14 cellular contexts compared by ENCODE assay signal in genomic region chrX:72943033-72943818, GRCh38. TPM values are rescaled to one million over a fixed set of nuclear protein-coding genes. Genes with fewer than 3 reads are reported as not detected.
DNase-seq lines count a peak whose midpoint lies in the region; ATAC-seq, FAIRE-seq and TF ChIP-seq lines count a peak whose summit lies in the region.
"Not testable (repeated sequence)": the region's sequence is repeated elsewhere in the genome, so short reads cannot be mapped to it uniquely, and the experiment has no call there.
"Had no signal": no experiment of that assay in that cellular context is flagged by ENCODE, and none has a peak within 500 bp of the region (broad histone marks: within the 10 kb centered on the region; RNA-seq: fewer than 3 reads in every experiment).

No MANE protein-coding gene starts in this region.

- H3K27ac Mint-ChIP-seq in activated B cell treated with CpG ODN at 0.5 μM for 24 hours = not testable (repeated sequence)

- not testable (repeated sequence) for TF ChIP-seq CTCF in activated B cell treated with CpG ODN at 0.5 μM for 24 hours (IDR thresholded peaks at IDR 0.05)

- not testable (repeated sequence) for H3K4me3 Mint-ChIP-seq in activated B cell treated with CpG ODN at 0.5 μM for 24 hours

- intact Hi-C loops in activated B cell treated with CpG ODN at 0.5 μM for 24 hours (cut with micrococcal nuclease); sciatic nerve (cut with DNase I): not testable (repeated sequence)

- POLR2A ChIA-PET in activated B cell treated with CpG ODN at 0.5 μM for 24 hours (lab: Charles Lee) = not testable (repeated sequence)

- FAIRE-seq in GM18507 (lab: Jason Lieb, UNC) = peak; percentile 86

- H3K27me3 Mint-ChIP-seq in activated B cell treated with CpG ODN at 0.5 μM for 24 hours = not testable (repeated sequence)

- H3K4me1 Mint-ChIP-seq in activated B cell treated with CpG ODN at 0.5 μM for 24 hours = not testable (repeated sequence)

- not testable (repeated sequence) for H3K9me3 Mint-ChIP-seq in activated B cell treated with CpG ODN at 0.5 μM for 24 hours

- CTCF ChIA-PET in activated B cell treated with CpG ODN at 0.5 μM for 24 hours (lab: Charles Lee) = not testable (repeated sequence)

- ATAC-seq in GM19351 (IDR thresholded peaks at IDR 0.05; ENCODE audit: unreplicated experiment) (peak; percentile 76), GM21576 (IDR thresholded peaks at IDR 0.05; ENCODE audit: unreplicated experiment) (peak; percentile 77), HG02884 (IDR thresholded peaks at IDR 0.05; ENCODE audit: unreplicated experiment) (peak; percentile 75), HG03354 (IDR thresholded peaks at IDR 0.05; ENCODE audit: poor library complexity, severe bottlenecking, unreplicated experiment) (peak; percentile 74), activated B cell treated with CpG ODN at 0.5 μM for 24 hours (ENCODE audit: low read depth) (peak; percentile 81), esophagus mucosa (peak; percentile 35), sciatic nerve (peak; percentile 42)

- not testable (repeated sequence) for DNase-seq in GM18507 (ENCODE audit: extremely low spot score, insufficient read length, low read depth); activated B cell treated with CpG ODN at 0.5 μM for 24 hours; sciatic nerve (ENCODE audit: low spot score)

- not testable (repeated sequence) for H3K36me3 Mint-ChIP-seq in activated B cell treated with CpG ODN at 0.5 μM for 24 hours (ENCODE audit: low read depth)

RNA-seq across cellular contexts. Expression of gene DMRTC1, which starts 0.4 kb away (rescaled TPM):
- total RNA-seq in activated B cell treated with CpG ODN at 0.5 μM for 24 hours = 0.27 and 0.71 TPM in 2 replicates
- total RNA-seq in esophagus mucosa = not detected
- total RNA-seq in sciatic nerve = not detected
- total RNA-seq: activated CD4-positive, alpha-beta T cell treated with anti-CD3 and anti-CD28 coated beads, Interleukin-2, amount 10 ng/mL, durations not matched to agents 24 days and 14 days; activated naive CD4-positive, alpha-beta T cell treated with anti-CD3 and anti-CD28 coated beads for 36 hours; hepatocyte; RPMI7951 had no signal

RNA-seq across cellular contexts. Expression of gene FAM236A, which starts 5.2 kb away (rescaled TPM):
- total RNA-seq in activated B cell treated with CpG ODN at 0.5 μM for 24 hours (not detected in 2 replicates), esophagus mucosa (not detected), sciatic nerve (not detected)
- total RNA-seq: activated CD4-positive, alpha-beta T cell treated with anti-CD3 and anti-CD28 coated beads, Interleukin-2, amount 10 ng/mL, durations not matched to agents 24 days and 14 days; activated naive CD4-positive, alpha-beta T cell treated with anti-CD3 and anti-CD28 coated beads for 36 hours; hepatocyte; RPMI7951; spleen had no signal

RNA-seq across cellular contexts. Expression of gene FAM236C, which starts 30.8 kb away (rescaled TPM):
- not detected in 2 replicates for total RNA-seq in activated B cell treated with CpG ODN at 0.5 μM for 24 hours
- not detected for total RNA-seq in esophagus mucosa
- total RNA-seq in sciatic nerve = not detected
- total RNA-seq: activated CD4-positive, alpha-beta T cell treated with anti-CD3 and anti-CD28 coated beads, Interleukin-2, amount 10 ng/mL, durations not matched to agents 24 days and 14 days; activated naive CD4-positive, alpha-beta T cell treated with anti-CD3 and anti-CD28 coated beads for 36 hours; hepatocyte; RPMI7951; spleen; thyroid gland had no signal

RNA-seq across cellular contexts. Expression of gene PABPC1L2B, which starts 59.5 kb away (rescaled TPM):
- total RNA-seq in activated B cell treated with CpG ODN at 0.5 μM for 24 hours (not detected in 2 replicates), esophagus mucosa (not detected), sciatic nerve (not detected)
- total RNA-seq: activated CD4-positive, alpha-beta T cell treated with anti-CD3 and anti-CD28 coated beads, Interleukin-2, amount 10 ng/mL, durations not matched to agents 24 days and 14 days; activated naive CD4-positive, alpha-beta T cell treated with anti-CD3 and anti-CD28 coated beads for 36 hours; hepatocyte; RPMI7951; thyroid gland had no signal
